ENCODE assay signal across 8 cellular contexts in the genomic region with DNA sequence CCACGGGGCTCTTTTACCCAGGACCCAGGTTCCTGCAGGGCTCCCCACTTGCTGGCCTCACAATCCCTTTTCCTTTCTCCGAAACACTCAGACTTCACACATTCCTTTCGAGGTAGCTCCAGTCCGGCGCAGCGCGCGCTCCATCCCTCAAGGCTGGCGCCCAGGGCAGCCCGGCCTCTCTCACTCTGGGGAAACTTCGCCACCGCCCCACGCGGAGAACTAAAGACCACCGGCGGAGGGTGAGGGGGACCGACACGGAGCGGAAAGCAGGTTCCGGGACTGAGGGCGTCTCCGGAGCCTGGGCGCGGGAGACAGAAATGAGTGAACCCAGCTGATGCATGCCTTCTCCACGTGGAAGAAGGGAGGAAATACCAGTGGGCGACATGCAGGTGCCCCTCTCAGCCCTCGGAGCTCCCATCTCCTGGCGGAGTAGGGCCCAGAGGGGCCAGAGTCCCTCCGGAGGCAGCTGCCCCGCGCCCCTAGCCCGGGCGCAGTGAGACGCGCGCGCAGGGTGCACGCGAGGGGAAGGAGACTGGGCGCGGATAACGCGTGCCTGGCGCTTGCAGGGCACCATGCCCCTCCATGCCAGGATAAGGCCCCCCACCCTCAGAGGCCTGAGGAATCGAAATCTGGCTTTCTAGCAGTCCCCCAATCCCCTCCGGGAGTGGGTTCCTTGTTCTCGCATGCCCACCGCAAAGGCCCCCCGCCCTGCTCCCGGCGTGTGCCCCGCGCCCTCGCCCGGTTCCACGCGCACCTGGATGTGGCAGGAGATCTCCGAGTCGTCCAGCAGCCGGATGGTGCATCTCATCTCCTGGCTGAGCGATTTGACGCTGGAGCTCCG. TPM values are rescaled to one million over a fixed set of nuclear protein-coding genes. Genes with fewer than 3 reads are reported as not detected.
DNase-seq lines count a peak whose midpoint lies in the region; ATAC-seq and TF ChIP-seq lines count a peak whose summit lies in the region.

No MANE protein-coding gene starts in this region.

- H3K9me3 ChIP-seq in SJCRH30 (replicated peaks) (no peaks in the 10 kb centered on the region; the same call in 1 of the 2 replicates), heart right ventricle (no peaks in the 10 kb centered on the region)

- H3K4me1 Mint-ChIP-seq in Calu3 (ENCODE audit: low read depth, unreplicated experiment) (no peaks in the 10 kb centered on the region), progenitor cell of endocrine pancreas (ENCODE audit: low read depth) (peaks cover 6% of the 10 kb centered on the region)

- WGBS in heart right ventricle, 2 donors = 1 to 2% methylated on average over 63 of the region's 63 CpGs

- DNase-seq in Calu3 (no peak), SJCRH30 (peak; percentile 34 to 51), heart right ventricle (peak; percentile 9 to 26), progenitor cell of endocrine pancreas (ENCODE audit: low spot score, unreplicated experiment) (no peak), DMS79 treated with DMSO at 0.1 percent for 48 hours (lab: John Stamatoyannopoulos, UW) (no peak), NCI-H446 treated with DMSO at 0.1 percent for 48 hours (lab: John Stamatoyannopoulos, UW) (no peak)
- no peak for DNase-seq in central memory CD4-positive, alpha-beta T cell

- H3K27ac ChIP-seq in SJCRH30 (peak overlapping the region; percentile 62; the same call in 1 of the 2 replicates), heart right ventricle (peak overlapping the region; percentile 78 to 89 (median 84))

- H3K4me3 ChIP-seq in SJCRH30 = peak overlapping the region; percentile 75
- peak overlapping the region; percentile 62 to 87 (median 72) for H3K4me3 ChIP-seq in heart right ventricle

- H3K4me3 Mint-ChIP-seq in Calu3 (ENCODE audit: low read depth, unreplicated experiment) (peak overlapping the region; percentile 73), progenitor cell of endocrine pancreas (ENCODE audit: low read depth) (peak overlapping the region; percentile 70)

- BruUV-seq in Calu3 (replicated peaks; lab: Mats Ljungman, UMichigan) = no TSS peak

- H3K27me3 ChIP-seq in SJCRH30 = no peaks in the 10 kb centered on the region
- H3K27me3 ChIP-seq in heart right ventricle = peaks cover 0 to 17% (median 0%) of the 10 kb centered on the region in 7 donors

- no peaks in the 10 kb centered on the region for H3K36me3 ChIP-seq in SJCRH30
- H3K36me3 ChIP-seq in heart right ventricle = no peaks in the 10 kb centered on the region

- peaks cover 13% of the 10 kb centered on the region; the same call in 1 of the 2 replicates for H3K4me1 ChIP-seq in SJCRH30
- peaks cover 3 to 27% (median 21%) of the 10 kb centered on the region in 9 donors for H3K4me1 ChIP-seq in heart right ventricle

- H3K27ac Mint-ChIP-seq in Calu3 (ENCODE audit: unreplicated experiment) = no peak overlapping the region
- H3K27ac Mint-ChIP-seq in progenitor cell of endocrine pancreas = peak overlapping the region; percentile 3

- H3K27me3 Mint-ChIP-seq in Calu3 (ENCODE audit: unreplicated experiment) = no peaks in the 10 kb centered on the region
- H3K27me3 Mint-ChIP-seq in progenitor cell of endocrine pancreas = peaks cover 62% of the 10 kb centered on the region

- ATAC-seq in heart right ventricle (peak in 7 of 8 donors; percentile 9 to 28 (median 20)), HG03439 (IDR thresholded peaks at IDR 0.05; ENCODE audit: unreplicated experiment) (no peak)

- CTCF ChIA-PET in Calu3 (lab: Charles Lee) = interaction anchor here (1.1 to 1.6 kb wide), 3 partner anchors 13 to 318 kb away, joined by 3 to 6 read pairs (median 4); no protein-coding TSS in a partner anchor

- H3K9me3 Mint-ChIP-seq in Calu3 (ENCODE audit: low read depth, unreplicated experiment) = no peaks in the 10 kb centered on the region
- no peaks in the 10 kb centered on the region for H3K9me3 Mint-ChIP-seq in progenitor cell of endocrine pancreas (ENCODE audit: low read depth)

- intact Hi-C loops in Calu3 (cut with micrococcal nuclease; ENCODE audit: unreplicated experiment) = no loop called here
- intact Hi-C loops in heart right ventricle (cut with DNase I) = loop anchor here in 7 of 10 donors (1.0 to 10.0 kb wide), 11 partner anchors 65 to 320 kb away; no protein-coding TSS in a partner anchor

- TF ChIP-seq CTCF in Calu3 (IDR thresholded peaks at IDR 0.05; ENCODE audit: unreplicated experiment) = no peak
- TF ChIP-seq CTCF in heart right ventricle (IDR thresholded peaks at IDR 0.05) = no peak
- TF ChIP-seq CTCF in progenitor cell of endocrine pancreas (IDR thresholded peaks at IDR 0.05; ENCODE audit: unreplicated experiment) = no peak

- H3K36me3 Mint-ChIP-seq in Calu3 (ENCODE audit: insufficient read depth, unreplicated experiment) = peaks cover 9% of the 10 kb centered on the region
- H3K36me3 Mint-ChIP-seq in progenitor cell of endocrine pancreas (ENCODE audit: insufficient read depth) = no peaks in the 10 kb centered on the region

RNA-seq across cellular contexts. Expression of a gene that starts 0.7 kb away (rescaled TPM):
- total RNA-seq in Calu3 (2022) = 0.38 and 0.93 TPM in 2 replicates
- 17.4 and 17.6 TPM in 2 replicates for total RNA-seq in SJCRH30 (2014; rRNA removed; shearing (Covaris generic))
- total RNA-seq in heart right ventricle = 100 to 1,000 TPM in 6 of 10 donors, 10 to 100 TPM in 4; 60.5 to 145 (median 113) TPM
- polyA plus RNA-seq in heart right ventricle = 10 to 100 TPM; 23.1 to 67.5 TPM
- 0.65 and 0.73 TPM in 2 replicates for total RNA-seq in progenitor cell of endocrine pancreas

Comparison
In these comparisons a context has a peak if more than half of its experiments do, and no peak if none do; other contexts are left out.
1. DNase-seq: peak in SJCRH30 (2 of 2) and heart right ventricle (2 of 2); none in Calu3 (single experiment), progenitor cell of endocrine pancreas (single experiment), central memory CD4-positive, alpha-beta T cell (single experiment), DMS79 treated with DMSO at 0.1 percent for 48 hours (single experiment) and NCI-H446 treated with DMSO at 0.1 percent for 48 hours (single experiment).